3 cellular contexts compared by ENCODE assay signal in genomic region chr16:59369523-59369922, GRCh38.
"Had no signal": no experiment of that assay in that cellular context is flagged by ENCODE, and none has a peak within 500 bp of the region (broad histone marks: within the 10 kb centered on the region; RNA-seq: fewer than 3 reads in every experiment).

No MANE protein-coding gene starts in this region.

- DNase-seq: GDM1, GF-D8 had no signal

- H3K4me3 ChIP-seq: GM12878 had no signal
